Comparison of ENCODE assay signal across 15 cellular contexts in the genomic region with DNA sequence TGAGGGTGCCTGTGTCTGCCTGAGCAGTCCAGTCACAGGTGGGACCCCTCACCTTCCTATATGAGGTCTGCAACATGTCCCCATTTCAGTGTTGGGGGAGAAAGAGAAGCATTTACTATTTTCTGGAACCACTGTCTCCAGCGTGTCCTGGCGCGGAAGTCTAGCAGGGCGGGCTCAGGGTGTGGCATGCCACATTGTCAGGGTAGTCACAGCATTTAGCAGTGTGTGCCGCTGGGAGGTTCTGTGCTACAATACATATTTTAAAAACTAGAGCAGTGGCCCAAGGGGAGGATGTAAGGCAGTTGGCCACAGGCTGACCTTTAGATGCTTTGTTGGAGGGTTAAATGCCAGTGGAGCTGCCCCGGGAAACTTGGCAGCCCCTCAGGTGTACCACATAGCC. TPM values are rescaled to one million over a fixed set of nuclear protein-coding genes. Genes with fewer than 3 reads are reported as not detected.
DNase-seq lines count a peak whose midpoint lies in the region; ATAC-seq, FAIRE-seq and TF ChIP-seq lines count a peak whose summit lies in the region.
"Had no signal": no experiment of that assay in that cellular context is flagged by ENCODE, and none has a peak within 500 bp of the region (broad histone marks: within the 10 kb centered on the region; RNA-seq: fewer than 3 reads in every experiment).

No MANE protein-coding gene starts in this region.

- H3K27ac ChIP-seq in keratinocyte (ENCODE audit: control insufficient read depth, insufficient read depth, low read length) (no peak overlapping the region), temporal lobe (ENCODE audit: low read depth, low read length) (peak overlapping the region; percentile 90), GM23338 (ENCODE audit: low read depth) (no peak overlapping the region), ovary (no peak overlapping the region)
- H3K27ac ChIP-seq: coronary artery, suprapubic skin had no signal

- peaks cover 75% of the 10 kb centered on the region for H3K4me1 Mint-ChIP-seq in activated naive CD4-positive, alpha-beta T cell treated with anti-CD3 and anti-CD28 coated beads, Interleukin-2, amount 50 U/mL, for 24 hours
- H3K4me1 Mint-ChIP-seq in activated T-helper 17 cell treated with anti-CD3 and anti-CD28 coated beads, Interleukin-2, amount 50 U/mL, for 72 hours: peaks cover 42% of the 10 kb centered on the region
- H3K4me1 Mint-ChIP-seq in GM23338: peaks cover 33% of the 10 kb centered on the region

- peaks cover 11% of the 10 kb centered on the region for H3K4me1 ChIP-seq in keratinocyte (ENCODE audit: control insufficient read depth, extremely low read depth, insufficient read depth, low read length)
- no peaks in the 10 kb centered on the region; the same call in 1 of the 2 replicates for H3K4me1 ChIP-seq in GM23338 (ENCODE audit: insufficient read depth)
- peaks cover 2% of the 10 kb centered on the region for H3K4me1 ChIP-seq in ovary (ENCODE audit: insufficient read depth)

- H4K20me1 ChIP-seq in keratinocyte (ENCODE audit: control insufficient read depth, extremely low read depth, insufficient read depth, low read length) (peaks cover 15% of the 10 kb centered on the region), GM23338 (replicated peaks; ENCODE audit: insufficient read depth) (peaks cover 32% of the 10 kb centered on the region)

- H3K9me3 ChIP-seq in keratinocyte (ENCODE audit: control insufficient read depth, low read depth, low read length) (no peaks in the 10 kb centered on the region), ovary (no peaks in the 10 kb centered on the region)
- H3K9me3 ChIP-seq: suprapubic skin had no signal

- H2AFZ ChIP-seq in keratinocyte (ENCODE audit: control insufficient read depth, low read length) (no peak overlapping the region), GM23338 (no peak overlapping the region)

- H3K27me3 Mint-ChIP-seq in activated naive CD4-positive, alpha-beta T cell treated with anti-CD3 and anti-CD28 coated beads, Interleukin-2, amount 50 U/mL, for 24 hours: no peaks in the 10 kb centered on the region
- no peaks in the 10 kb centered on the region for H3K27me3 Mint-ChIP-seq in activated T-helper 17 cell treated with anti-CD3 and anti-CD28 coated beads, Interleukin-2, amount 50 U/mL, for 72 hours
- peaks cover 9% of the 10 kb centered on the region for H3K27me3 Mint-ChIP-seq in GM23338 (ENCODE audit: insufficient read depth, low read depth, poor library complexity)
- H3K27me3 Mint-ChIP-seq: memory B cell had no signal

- H3K4me3 ChIP-seq in keratinocyte (ENCODE audit: control insufficient read depth in 2 of 3, extremely low read depth in 1 of 3, insufficient read depth in 2 of 3, low read depth in 1 of 3, low read length in 3 of 3) (no peak overlapping the region), GM23338 (no peak overlapping the region), ovary (no peak overlapping the region)
- H3K4me3 ChIP-seq: coronary artery, suprapubic skin had no signal

- H3K36me3 Mint-ChIP-seq in activated naive CD4-positive, alpha-beta T cell treated with anti-CD3 and anti-CD28 coated beads, Interleukin-2, amount 50 U/mL, for 24 hours: peaks cover 8% of the 10 kb centered on the region
- H3K36me3 Mint-ChIP-seq in activated T-helper 17 cell treated with anti-CD3 and anti-CD28 coated beads, Interleukin-2, amount 50 U/mL, for 72 hours (ENCODE audit: low read depth): peaks cover 55% of the 10 kb centered on the region
- peaks cover 13% of the 10 kb centered on the region; the same call in 2 of the 3 replicates for H3K36me3 Mint-ChIP-seq in GM23338 (ENCODE audit: low read depth)

- H3K4me2 ChIP-seq in keratinocyte (ENCODE audit: control insufficient read depth, extremely low read depth, insufficient read depth, low read depth, low read length): peak overlapping the region; percentile 10
- no peak overlapping the region for H3K4me2 ChIP-seq in GM23338

- H3K9me3 Mint-ChIP-seq in activated naive CD4-positive, alpha-beta T cell treated with anti-CD3 and anti-CD28 coated beads, Interleukin-2, amount 50 U/mL, for 24 hours: no peaks in the 10 kb centered on the region
- H3K9me3 Mint-ChIP-seq in activated T-helper 17 cell treated with anti-CD3 and anti-CD28 coated beads, Interleukin-2, amount 50 U/mL, for 72 hours: no peaks in the 10 kb centered on the region
- no peaks in the 10 kb centered on the region for H3K9me3 Mint-ChIP-seq in GM23338
- H3K9me3 Mint-ChIP-seq: activated T-cell treated with anti-CD3 and anti-CD28 coated beads, Interleukin-2, amount 50 U/mL, for 4 hours; memory B cell had no signal

- H3K27me3 ChIP-seq in keratinocyte (ENCODE audit: control insufficient read depth, extremely low read depth, insufficient read depth, low read length): no peaks in the 10 kb centered on the region
- no peaks in the 10 kb centered on the region for H3K27me3 ChIP-seq in GM23338 (ENCODE audit: insufficient read depth)
- no peaks in the 10 kb centered on the region for H3K27me3 ChIP-seq in ovary
- H3K27me3 ChIP-seq: suprapubic skin had no signal

- peak overlapping the region; percentile 37 for H3K4me3 Mint-ChIP-seq in activated naive CD4-positive, alpha-beta T cell treated with anti-CD3 and anti-CD28 coated beads, Interleukin-2, amount 50 U/mL, for 24 hours
- H3K4me3 Mint-ChIP-seq in activated T-helper 17 cell treated with anti-CD3 and anti-CD28 coated beads, Interleukin-2, amount 50 U/mL, for 72 hours: peak overlapping the region; percentile 17
- no peak overlapping the region for H3K4me3 Mint-ChIP-seq in GM23338
- H3K4me3 Mint-ChIP-seq: activated T-cell treated with anti-CD3 and anti-CD28 coated beads, Interleukin-2, amount 50 U/mL, for 4 hours; memory B cell had no signal

- H3K79me2 ChIP-seq in keratinocyte (ENCODE audit: control insufficient read depth, insufficient read depth, low read length) (peaks cover 81% of the 10 kb centered on the region), GM23338 (replicated peaks; ENCODE audit: insufficient read depth) (peaks cover 87% of the 10 kb centered on the region)

- H3K9me1 ChIP-seq in keratinocyte (ENCODE audit: control insufficient read depth, extremely low read depth, insufficient read depth, low read length): peaks cover 8% of the 10 kb centered on the region

- DNase-seq in activated naive CD4-positive, alpha-beta T cell treated with anti-CD3 and anti-CD28 coated beads, Interleukin-2, amount 50 U/mL, for 16 hours: no peak
- DNase-seq in keratinocyte (ENCODE audit: low read depth, low spot score) (no peak), GM23338 (ENCODE audit: low spot score) (no peak), ovary (no peak)
- no peak for DNase-seq in stimulated activated CD4-positive, alpha-beta T cell treated with anti-CD3 and anti-CD28 coated beads, Interleukin-4, amount 100 ng/mL, for 1 hour
- DNase-seq: activated CD4-positive, CD25-positive, alpha-beta regulatory T cell; activated T-cell treated with anti-CD3 and anti-CD28 coated beads, Interleukin-2, amount 50 U/mL, for 4 hours; GDM1; NCI-H1417 had no signal

- no peaks in the 10 kb centered on the region for H3F3A ChIP-seq in GM23338 (replicated peaks; ENCODE audit: low read depth)

- intact Hi-C loops in ovary (cut with DNase I): no loop called here

- no peak overlapping the region for H3K9ac ChIP-seq in keratinocyte (ENCODE audit: control insufficient read depth, extremely low read depth, insufficient read depth, low read length)

- no peak for ATAC-seq in activated T-helper 17 cell treated with anti-CD3 and anti-CD28 coated beads, Interleukin-2, amount 50 U/mL, for 72 hours (replicated peaks)
- ATAC-seq in GM23338: no peak
- ATAC-seq: activated T-cell treated with anti-CD3 and anti-CD28 coated beads, Interleukin-2, amount 50 U/mL, for 4 hours had no signal

- no peak for FAIRE-seq in keratinocyte (lab: Jason Lieb, UNC)

- H3K9me2 ChIP-seq in GM23338 (ENCODE audit: insufficient read depth): no peaks in the 10 kb centered on the region

- WGBS in ovary, 3 donors: 85 to 95% (median 90%) methylated on average over 6 of the region's 6 CpGs

- TF ChIP-seq EP300 in ovary (IDR thresholded peaks at IDR 0.05): no peak

- no peak for TF ChIP-seq POLR2A in ovary (IDR thresholded peaks at IDR 0.05)

- H3K36me3 ChIP-seq in keratinocyte (ENCODE audit: control insufficient read depth in 2 of 2, extremely low read depth in 1 of 2, insufficient read depth in 2 of 2, low read length in 2 of 2) (peaks cover 19 to 29% of the 10 kb centered on the region in 2 experiments), GM23338 (ENCODE audit: insufficient read depth) (no peaks in the 10 kb centered on the region), ovary (no peaks in the 10 kb centered on the region)

- dilution Hi-C loops in keratinocyte (cut with MboI; ENCODE audit: extremely low pct_ligation_motif_present, low sequenced_read_pairs): no loop called here

- H3K27ac Mint-ChIP-seq in activated naive CD4-positive, alpha-beta T cell treated with anti-CD3 and anti-CD28 coated beads, Interleukin-2, amount 50 U/mL, for 24 hours: peak overlapping the region; percentile 51
- H3K27ac Mint-ChIP-seq in activated T-helper 17 cell treated with anti-CD3 and anti-CD28 coated beads, Interleukin-2, amount 50 U/mL, for 72 hours: peak overlapping the region; percentile 85
- H3K27ac Mint-ChIP-seq in GM23338: no peak overlapping the region; the same call in 1 of the 2 replicates
- H3K27ac Mint-ChIP-seq: memory B cell had no signal

- TF ChIP-seq CTCF in keratinocyte (optimal IDR thresholded peaks at IDR 0.05 in 1 of 3, IDR thresholded peaks at IDR 0.05 in 1 of 3, conservative IDR thresholded peaks at IDR 0.05 in 1 of 3; ENCODE audit: extremely low read depth in 1 of 3, insufficient read depth in 2 of 3, low read length in 3 of 3): no peak
- TF ChIP-seq CTCF in GM23338 (conservative IDR thresholded peaks at IDR 0.05; ENCODE audit: low read depth in 2 of 2): no peak
- no peak for TF ChIP-seq CTCF in ovary (IDR thresholded peaks at IDR 0.05)

TF ChIP-seq in GM23338, 12 proteins besides CTCF, POLR2A, EP300 and RAD21 (continues in another document):
- no peak for TF ChIP-seq ZNF114 (CRISPR knock-in tag; IDR thresholded peaks at IDR 0.05)
- TF ChIP-seq POLR2AphosphoS5 (IDR thresholded peaks at IDR 0.05; ENCODE audit: low read depth): no peak

RNA-seq across cellular contexts. Expression of a gene that starts 12.5 kb away (rescaled TPM):
- total RNA-seq in activated T-helper 17 cell treated with anti-CD3 and anti-CD28 coated beads, Interleukin-2, amount 50 U/mL, for 72 hours: 10 to 100 TPM; 38.9 to 44.7 TPM
- polyA plus RNA-seq in keratinocyte (63.6 to 98.6 TPM (median 95.6 TPM) in 3 replicates), GM23338 (2016; fragmentation: Nextera tagmentation; extraction: Ambion mirVana) (91.3 and 98.2 TPM in 2 replicates), ovary (10 to 100 TPM; 22.2 to 48.4 TPM)
- polyA plus RNA-seq in keratinocyte (2011; ENCODE audit: low read depth): 18.8 TPM
- 94.7 and 142 TPM in 2 replicates for polyA plus RNA-seq in keratinocyte (2011; cell fraction: cytosol; rRNA removed)
- polyA plus RNA-seq in keratinocyte (2011; cell fraction: nucleus; rRNA removed): 35.2 and 44.2 TPM in 2 replicates
- polyA plus RNA-seq in keratinocyte (2012; ENCODE audit: low replicate concordance): 62.5 and 68.7 TPM in 2 replicates
- polyA minus RNA-seq in keratinocyte: 26.1 to 39.6 TPM (median 34.8 TPM) in 3 replicates
- polyA minus RNA-seq in keratinocyte (2011; cell fraction: cytosol; rRNA and poly(A)+ RNA removed): 48.3 TPM
- 20.0 and 28.0 TPM in 2 replicates for polyA minus RNA-seq in keratinocyte (2011; cell fraction: nucleus; rRNA and poly(A)+ RNA removed)
- total RNA-seq in temporal lobe (23.6 TPM), ovary (10 to 100 TPM; 20.3 to 44.0 (median 23.8) TPM)
- total RNA-seq in GM23338 (2014; rRNA removed; shearing (Covaris generic)): 56.7 and 106 TPM in 2 replicates
